Comparison of ENCODE assay signal across 20 cellular contexts in genomic region chr4:71945791-71946190, GRCh38.
DNase-seq lines count a peak whose midpoint lies in the region; ATAC-seq, FAIRE-seq and TF ChIP-seq lines count a peak whose summit lies in the region.
"Had no signal": no experiment of that assay in that cellular context is flagged by ENCODE, and none has a peak within 500 bp of the region (broad histone marks: within the 10 kb centered on the region; RNA-seq: fewer than 3 reads in every experiment).

No MANE protein-coding gene starts in this region.

- H3K9ac ChIP-seq in endothelial cell of umbilical vein (replicated peaks; ENCODE audit: extremely low read depth, insufficient read depth, low read length) = no peak overlapping the region
- H3K9ac ChIP-seq: BLaER1 treated with 17β-estradiol and CSF1 and Interleukin-3, amounts not matched to agents 10 nM and 100 nM had no signal

- no TSS peak for BruUV-seq in endothelial cell of umbilical vein (replicated peaks; lab: Mats Ljungman, UMichigan)

- H3K79me2 ChIP-seq in endothelial cell of umbilical vein (ENCODE audit: control insufficient read depth, insufficient read depth, low read length) = no peaks in the 10 kb centered on the region

- CTCF ChIA-PET in endothelial cell of umbilical vein (lab: Charles Lee) = no interaction called here

- no peak for TF ChIP-seq CTCF in endothelial cell of umbilical vein (IDR thresholded peaks at IDR 0.05; ENCODE audit: extremely low read depth in 1 of 2, insufficient read depth in 1 of 2, low read depth in 1 of 2, low read length in 2 of 2)

- POLR2A ChIA-PET in endothelial cell of umbilical vein (lab: Charles Lee) = no interaction called here

- dilution Hi-C loops in endothelial cell of umbilical vein (cut with MboI; ENCODE audit: extremely low pct_ligation_motif_present, low sequenced_read_pairs) = no loop called here

- FAIRE-seq in endothelial cell of umbilical vein (lab: Jason Lieb, UNC) = no peak
- FAIRE-seq: GM12878, H54, HepG2 had no signal

- H3K27me3 ChIP-seq in endothelial cell of umbilical vein (ENCODE audit: control insufficient read depth in 2 of 2, insufficient read depth in 2 of 2, low read length in 2 of 2) = no peaks in the 10 kb centered on the region
- H3K27me3 ChIP-seq: BLaER1 treated with 17β-estradiol and CSF1 and Interleukin-3, amounts not matched to agents 10 nM and 100 nM had no signal

- H2AFZ ChIP-seq in endothelial cell of umbilical vein (ENCODE audit: low read depth, low read length) = peak overlapping the region; percentile 45
- H2AFZ ChIP-seq: GM23338 had no signal

- ATAC-seq in GM18519 (IDR thresholded peaks at IDR 0.05; ENCODE audit: low FRiP score, unreplicated experiment) (peak; percentile 61), GM21786 (IDR thresholded peaks at IDR 0.05; ENCODE audit: unreplicated experiment) (peak; percentile 69), HG03378 (IDR thresholded peaks at IDR 0.05; ENCODE audit: unreplicated experiment) (peak; percentile 64)
- ATAC-seq: CD8-positive, alpha-beta T cell; GM12878; GM23338; HepG2 had no signal

- TF ChIP-seq POLR2A in endothelial cell of umbilical vein (IDR thresholded peaks at IDR 0.05; ENCODE audit: low read depth, low read length) = no peak

- H3K27ac ChIP-seq in endothelial cell of umbilical vein (ENCODE audit: insufficient read depth, low read depth, low read length) = peak overlapping the region; percentile 52
- H3K27ac ChIP-seq: BLaER1 treated with 17β-estradiol and CSF1 and Interleukin-3, amounts not matched to agents 10 nM and 100 nM had no signal

- peaks cover 16% of the 10 kb centered on the region for H3K4me1 ChIP-seq in endothelial cell of umbilical vein (ENCODE audit: control insufficient read depth, extremely low read depth, insufficient read depth, low read length)
- H3K4me1 ChIP-seq: BLaER1 treated with 17β-estradiol and CSF1 and Interleukin-3, amounts not matched to agents 10 nM and 100 nM had no signal

- DNase-seq in endothelial cell of umbilical vein (ENCODE audit: low read depth, low spot score) (no peak), NCI-H1048 (lab: John Stamatoyannopoulos, UW) (no peak), NCI-H226 (no peak), UCSD-AML1 (lab: John Stamatoyannopoulos, UW; ENCODE audit: unreplicated experiment) (no peak)
- DNase-seq: Calu3; CD8-positive, alpha-beta T cell; DMS53; DND-41; EL; HCEC 1CT; Karpas-422; KBM-7 had no signal

- H3K9me1 ChIP-seq in endothelial cell of umbilical vein (replicated peaks; ENCODE audit: control insufficient read depth, extremely low read depth, insufficient read depth, low read length) = no peaks in the 10 kb centered on the region

- H3K36me3 ChIP-seq in endothelial cell of umbilical vein (ENCODE audit: control insufficient read depth in 2 of 2, extremely low read depth in 1 of 2, insufficient read depth in 2 of 2, low read length in 2 of 2) = no peaks in the 10 kb centered on the region
- H3K36me3 ChIP-seq: BLaER1 treated with 17β-estradiol and CSF1 and Interleukin-3, amounts not matched to agents 10 nM and 100 nM had no signal

- intact Hi-C loops in endothelial cell of umbilical vein (cut with micrococcal nuclease) = loop anchor here (1.0 to 2.0 kb wide), 2 partner anchors 33 to 61 kb away; no protein-coding TSS in a partner anchor

- H3K4me3 ChIP-seq in endothelial cell of umbilical vein (replicated peaks in 1 of 3; ENCODE audit: insufficient read depth in 1 of 3, low read depth in 1 of 3, low read length in 3 of 3) = no peak overlapping the region
- H3K4me3 ChIP-seq: BLaER1 treated with 17β-estradiol and CSF1 and Interleukin-3, amounts not matched to agents 10 nM and 100 nM; GM12878; GM23338 had no signal

- no peaks in the 10 kb centered on the region for H4K20me1 ChIP-seq in endothelial cell of umbilical vein (replicated peaks; ENCODE audit: control insufficient read depth, extremely low read depth, insufficient read depth, low read length)
- H4K20me1 ChIP-seq: BLaER1 treated with 17β-estradiol and CSF1 and Interleukin-3, amounts not matched to agents 10 nM and 100 nM had no signal

- H3K9me3 ChIP-seq in endothelial cell of umbilical vein (replicated peaks; ENCODE audit: control insufficient read depth, insufficient read depth, low read length) = no peaks in the 10 kb centered on the region

- H3K4me2 ChIP-seq in endothelial cell of umbilical vein (ENCODE audit: insufficient read depth, low read length) = no peak overlapping the region
- H3K4me2 ChIP-seq: BLaER1 treated with 17β-estradiol and CSF1 and Interleukin-3, amounts not matched to agents 10 nM and 100 nM; GM23338 had no signal

TF ChIP-seq in endothelial cell of umbilical vein, 7 proteins besides CTCF, POLR2A, EP300 and RAD21:
- TF ChIP-seq POLR2AphosphoS5 (IDR thresholded peaks at IDR 0.05; ENCODE audit: insufficient read depth, low read depth, low read length) (no peak), MAX (IDR thresholded peaks at IDR 0.05; ENCODE audit: insufficient read depth, insufficient read length) (no peak), MYC (IDR thresholded peaks at IDR 0.05; ENCODE audit: low read depth, low read length) (no peak), EZH2 (IDR thresholded peaks at IDR 0.05; ENCODE audit: borderline replicate concordance, low read depth, low read length, severe bottlenecking) (no peak), JUN (IDR thresholded peaks at IDR 0.05; ENCODE audit: borderline replicate concordance, insufficient read depth, insufficient read length, low read depth) (no peak), FOS (IDR thresholded peaks at IDR 0.05; ENCODE audit: borderline replicate concordance, insufficient read depth, low read length) (no peak), GATA2 (IDR thresholded peaks at IDR 0.05; ENCODE audit: insufficient read depth, insufficient read length, low read depth, low read length) (no peak)
